Comparison of ENCODE assay signal across 1 cellular context in genomic region chr5:161549106-161549505, GRCh38.
TF ChIP-seq lines count a peak whose summit lies in the region.

No MANE protein-coding gene starts in this region.

TF ChIP-seq in GM23338, 12 proteins besides CTCF, POLR2A, EP300 and RAD21:
- TF ChIP-seq ZNF462 (CRISPR knock-in tag; IDR thresholded peaks at IDR 0.05) (no peak), POLR2AphosphoS5 (IDR thresholded peaks at IDR 0.05; ENCODE audit: low read depth) (no peak), ZNF114 (CRISPR knock-in tag; IDR thresholded peaks at IDR 0.05) (no peak), EZH2phosphoT487 (IDR thresholded peaks at IDR 0.05; ENCODE audit: unreplicated experiment) (no peak), STAT1 (IDR thresholded peaks at IDR 0.05; ENCODE audit: unreplicated experiment) (no peak), JUNB (IDR thresholded peaks at IDR 0.05; ENCODE audit: unreplicated experiment) (no peak), EZH2 (IDR thresholded peaks at IDR 0.05; ENCODE audit: low read depth, unreplicated experiment) (no peak), ZNF331 (CRISPR knock-in tag; IDR thresholded peaks at IDR 0.05; ENCODE audit: low read depth) (no peak), ETS1 (IDR thresholded peaks at IDR 0.05) (no peak), REST (IDR thresholded peaks at IDR 0.05; ENCODE audit: unreplicated experiment) (no peak), CREB1 (CRISPR knock-in tag; IDR thresholded peaks at IDR 0.05; ENCODE audit: low read depth) (no peak), NANOG (IDR thresholded peaks at IDR 0.05; ENCODE audit: borderline replicate concordance) (no peak)
